27 cellular contexts compared by ENCODE assay signal in genomic region chr7:159061209-159061608, GRCh38.
"Had no signal": no experiment of that assay in that cellular context is flagged by ENCODE, and none has a peak within 500 bp of the region (broad histone marks: within the 10 kb centered on the region; RNA-seq: fewer than 3 reads in every experiment).

No MANE protein-coding gene starts in this region.

- H3K4me3 ChIP-seq: cardiac muscle cell, SJSA1 had no signal

- H3K9me3 ChIP-seq: SK-N-SH had no signal

- DNase-seq: activated CD4-positive, alpha-beta T cell treated with anti-CD3 and anti-CD28 coated beads, Interleukin-2, amount 50 U/mL, for 4 hours; activated CD8-positive, alpha-beta T cell treated with anti-CD3 and anti-CD28 coated beads for 36 hours; activated effector memory CD4-positive, alpha-beta T cell treated with anti-CD3 and anti-CD28 coated beads, Interleukin-2, amount 50 U/mL, for 16 hours; activated naive CD4-positive, alpha-beta T cell; activated naive CD4-positive, alpha-beta T cell treated with anti-CD3 and anti-CD28 coated beads, Interleukin-2, amount 50 U/mL, for 16 hours; activated naive CD8-positive, alpha-beta T cell treated with anti-CD3 and anti-CD28 coated beads for 36 hours; activated T-cell treated with anti-CD3 and anti-CD28 coated beads, Interleukin-2, amount 50 U/mL, for 1 hour; amniotic stem cell; NCI-H1048; NCI-H1105 treated with DMSO at 0.1 percent for 48 hours; NCI-H1436; NCI-H1694; NCI-H1930; NCI-H2081 treated with DMSO at 0.1 percent for 48 hours; NCI-H345; NCI-H524 treated with DMSO at 0.1 percent for 48 hours; SHP77; SK-N-SH had no signal

- H3K9me3 Mint-ChIP-seq: activated CD4-positive, alpha-beta T cell treated with anti-CD3 and anti-CD28 coated beads, Interleukin-2, amount 10 ng/mL, durations not matched to agents 24 days and 14 days; activated CD8-positive, alpha-beta T cell treated with anti-CD3 and anti-CD28 coated beads for 36 hours; activated naive CD8-positive, alpha-beta T cell treated with anti-CD3 and anti-CD28 coated beads for 36 hours; activated T-cell treated with anti-CD3 and anti-CD28 coated beads, Interleukin-2, amount 50 U/mL, for 72 hours; activated T-helper 17 cell treated with anti-CD3 and anti-CD28 coated beads, Interleukin-2, amount 50 U/mL, for 72 hours; T-helper 1 cell treated with Interleukin-12 subunit alpha and Interleukin-12 subunit beta and Interleukin-4 antibody, amounts not matched to agents 30 μg/mL and 1 μg/mL, for 36 hours; T-helper 2 cell treated with Interferon-gamma antibody and Interleukin-4, amounts not matched to agents 5 μg/mL and 100 μg/mL, for 36 hours had no signal

- H3K27me3 ChIP-seq: cardiac muscle cell, SJSA1 had no signal

- H3K9ac ChIP-seq: KMS-11, SK-N-SH had no signal

- H3K27ac Mint-ChIP-seq: activated CD4-positive, alpha-beta T cell treated with anti-CD3 and anti-CD28 coated beads, Interleukin-2, amount 10 ng/mL, durations not matched to agents 24 days and 14 days; activated CD8-positive, alpha-beta T cell treated with anti-CD3 and anti-CD28 coated beads for 36 hours; activated naive CD8-positive, alpha-beta T cell treated with anti-CD3 and anti-CD28 coated beads for 36 hours; activated T-cell treated with anti-CD3 and anti-CD28 coated beads, Interleukin-2, amount 50 U/mL, for 72 hours; activated T-helper 17 cell treated with anti-CD3 and anti-CD28 coated beads, Interleukin-2, amount 50 U/mL, for 72 hours; T-helper 1 cell treated with Interleukin-12 subunit alpha and Interleukin-12 subunit beta and Interleukin-4 antibody, amounts not matched to agents 30 μg/mL and 1 μg/mL, for 36 hours; T-helper 2 cell treated with Interferon-gamma antibody and Interleukin-4, amounts not matched to agents 5 μg/mL and 100 μg/mL, for 36 hours had no signal

- H3K9me2 ChIP-seq: SK-N-SH had no signal

- H3K4me3 Mint-ChIP-seq: activated CD4-positive, alpha-beta T cell treated with anti-CD3 and anti-CD28 coated beads, Interleukin-2, amount 10 ng/mL, durations not matched to agents 24 days and 14 days; activated CD8-positive, alpha-beta T cell treated with anti-CD3 and anti-CD28 coated beads for 36 hours; activated naive CD8-positive, alpha-beta T cell treated with anti-CD3 and anti-CD28 coated beads for 36 hours; activated T-cell treated with anti-CD3 and anti-CD28 coated beads, Interleukin-2, amount 50 U/mL, for 72 hours; activated T-helper 17 cell treated with anti-CD3 and anti-CD28 coated beads, Interleukin-2, amount 50 U/mL, for 72 hours; T-helper 1 cell treated with Interleukin-12 subunit alpha and Interleukin-12 subunit beta and Interleukin-4 antibody, amounts not matched to agents 30 μg/mL and 1 μg/mL, for 36 hours; T-helper 2 cell treated with Interferon-gamma antibody and Interleukin-4, amounts not matched to agents 5 μg/mL and 100 μg/mL, for 36 hours had no signal

- H3K36me3 Mint-ChIP-seq: activated naive CD8-positive, alpha-beta T cell treated with anti-CD3 and anti-CD28 coated beads for 36 hours had no signal

- ATAC-seq: Panc1 had no signal

- H3K27me3 Mint-ChIP-seq: activated CD4-positive, alpha-beta T cell treated with anti-CD3 and anti-CD28 coated beads, Interleukin-2, amount 10 ng/mL, durations not matched to agents 24 days and 14 days; activated naive CD8-positive, alpha-beta T cell treated with anti-CD3 and anti-CD28 coated beads for 36 hours; activated T-helper 17 cell treated with anti-CD3 and anti-CD28 coated beads, Interleukin-2, amount 50 U/mL, for 72 hours had no signal

- H3K36me3 ChIP-seq: cardiac muscle cell, SJSA1 had no signal

- H3K4me2 ChIP-seq: KMS-11, SK-N-SH had no signal

- H3K4me1 Mint-ChIP-seq: activated CD4-positive, alpha-beta T cell treated with anti-CD3 and anti-CD28 coated beads, Interleukin-2, amount 10 ng/mL, durations not matched to agents 24 days and 14 days; activated naive CD8-positive, alpha-beta T cell treated with anti-CD3 and anti-CD28 coated beads for 36 hours; activated T-helper 17 cell treated with anti-CD3 and anti-CD28 coated beads, Interleukin-2, amount 50 U/mL, for 72 hours had no signal

- H3K4me1 ChIP-seq: SJSA1 had no signal

- H3K27ac ChIP-seq: cardiac muscle cell, KMS-11, SJSA1 had no signal
